In the genomic region with DNA sequence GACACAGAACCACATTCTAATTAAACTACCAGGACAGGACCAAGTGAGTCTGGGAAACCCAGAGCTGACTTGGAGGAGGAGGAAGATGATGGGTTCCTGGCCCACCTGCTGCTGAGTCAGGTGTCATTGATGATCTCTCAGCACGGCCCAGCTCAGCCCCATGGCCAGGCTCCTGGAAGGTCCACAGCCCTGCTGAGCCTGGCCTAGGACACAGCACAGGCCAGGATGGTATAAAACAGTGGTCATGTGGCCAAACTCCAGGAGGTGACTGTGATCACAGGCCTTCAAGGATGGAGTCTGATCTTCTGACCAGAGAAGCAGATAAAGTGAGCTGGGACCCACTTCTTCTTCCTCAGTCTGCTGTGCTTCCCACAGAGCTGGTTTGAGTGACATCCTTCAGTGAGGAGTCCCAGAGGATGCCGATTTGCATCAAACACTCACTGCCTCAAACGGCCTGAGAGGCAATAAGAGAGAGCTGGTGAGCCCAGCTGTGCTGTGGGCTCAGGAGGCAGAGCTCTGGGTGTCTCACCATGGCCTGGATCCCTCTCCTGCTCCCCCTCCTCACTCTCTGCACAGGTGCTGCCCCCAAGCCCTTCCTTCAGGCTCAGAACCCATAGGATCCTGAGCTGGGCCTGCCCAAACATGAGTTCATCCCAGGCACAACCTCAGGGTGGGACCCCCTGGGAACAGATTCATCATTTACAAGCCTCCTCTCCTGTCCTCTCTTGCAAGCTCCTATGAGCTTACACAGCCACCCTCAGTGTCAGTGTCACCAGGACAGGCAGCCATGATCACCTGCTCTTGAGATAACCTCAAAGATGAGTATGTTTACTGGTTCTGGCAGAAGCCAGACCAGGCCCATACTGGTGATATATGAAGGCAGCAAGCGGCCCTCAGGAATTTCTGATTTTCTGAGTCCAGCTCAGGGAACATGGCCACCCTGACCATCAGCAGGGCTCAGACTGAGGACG, we compare ENCODE assay signal across 29 cellular contexts. TPM values are rescaled to one million over a fixed set of nuclear protein-coding genes. Genes with fewer than 3 reads are reported as not detected.
DNase-seq lines count a peak whose midpoint lies in the region; ATAC-seq, FAIRE-seq and TF ChIP-seq lines count a peak whose summit lies in the region.
"Had no signal": no experiment of that assay in that cellular context is flagged by ENCODE, and none has a peak within 500 bp of the region (broad histone marks: within the 10 kb centered on the region; RNA-seq: fewer than 3 reads in every experiment).

No MANE protein-coding gene starts in this region.

- intact Hi-C loops in cardiac septum (cut with DNase I) = loop anchor here (5.0 kb wide), 1 partner anchor 107 kb away; no protein-coding TSS in a partner anchor

- H2AFZ ChIP-seq in SU-DHL-6 (ENCODE audit: low read depth, low read length, severe bottlenecking) = no peak overlapping the region

- no peaks in the 10 kb centered on the region for H3K79me2 ChIP-seq in SU-DHL-6 (ENCODE audit: insufficient read depth, low read length)

- no peak for DNase-seq in GM12891 (ENCODE audit: insufficient read length, low spot score)
- no peak for DNase-seq in memory B cell (ENCODE audit: low spot score in 2 of 2)
- no peak for DNase-seq in osteocyte (ENCODE audit: extremely low spot score, unreplicated experiment)
- no peak for DNase-seq in cardiac septum (ENCODE audit: low spot score)
- no peak for DNase-seq in activated CD8-positive, alpha-beta memory T cell treated with anti-CD3 and anti-CD28 coated beads, Interleukin-2, amount 10 ng/mL, durations not matched to agents 7 days and 5 days
- DNase-seq: activated naive CD4-positive, alpha-beta T cell treated with Interleukin-2 at 50 U/mL for 16 hours; activated T-cell treated with anti-CD3 and anti-CD28 coated beads, Interleukin-2, amount 50 U/mL, for 72 hours; adrenal gland; CD4-positive, alpha-beta T cell; effector memory CD4-positive, alpha-beta T cell; foreskin melanocyte; HCEC 1CT; IMR-90; left colon; mesenchymal stem cell; NCI-H1436; NCI-H524 treated with DMSO at 0.1 percent for 48 hours; stimulated activated CD4-positive, alpha-beta T cell treated with anti-CD3 and anti-CD28 coated beads, Interleukin-2, amount 100 ng/mL, for 24 hours had no signal

- no peaks in the 10 kb centered on the region for H4K20me1 ChIP-seq in BLaER1 treated with 17β-estradiol and CSF1 and Interleukin-3, amounts not matched to agents 10 nM and 100 nM
- no peaks in the 10 kb centered on the region for H4K20me1 ChIP-seq in SU-DHL-6 (ENCODE audit: low read depth, low read length)

- peak overlapping the region in 5 of 11 experiments; percentile 7 to 42 (median 23); a peak in 6 of 22 replicates for H3K9ac ChIP-seq in BLaER1 treated with 17β-estradiol and CSF1 and Interleukin-3, amounts not matched to agents 10 nM and 100 nM
- peak overlapping the region; percentile 47 for H3K9ac ChIP-seq in SU-DHL-6 (ENCODE audit: low read length)

- H3K4me1 Mint-ChIP-seq in memory B cell = peaks cover 21% of the 10 kb centered on the region
- no peaks in the 10 kb centered on the region for H3K4me1 Mint-ChIP-seq in osteocyte (ENCODE audit: unreplicated experiment)
- H3K4me1 Mint-ChIP-seq in activated CD8-positive, alpha-beta memory T cell treated with anti-CD3 and anti-CD28 coated beads, Interleukin-2, amount 10 ng/mL, durations not matched to agents 7 days and 5 days = peaks cover 5% of the 10 kb centered on the region

- H3K27me3 ChIP-seq in BLaER1 treated with 17β-estradiol and CSF1 and Interleukin-3, amounts not matched to agents 10 nM and 100 nM = no peaks in the 10 kb centered on the region
- no peaks in the 10 kb centered on the region for H3K27me3 ChIP-seq in SU-DHL-6 (ENCODE audit: low read length)
- H3K27me3 ChIP-seq: adrenal gland had no signal

- peak; percentile 79 for FAIRE-seq in GM12891 (lab: Jason Lieb, UNC)
- FAIRE-seq: colon, pancreas had no signal

- no peaks in the 10 kb centered on the region for H3K9me3 Mint-ChIP-seq in memory B cell
- no peaks in the 10 kb centered on the region for H3K9me3 Mint-ChIP-seq in osteocyte (ENCODE audit: unreplicated experiment)
- H3K9me3 Mint-ChIP-seq in activated CD8-positive, alpha-beta memory T cell treated with anti-CD3 and anti-CD28 coated beads, Interleukin-2, amount 10 ng/mL, durations not matched to agents 7 days and 5 days (ENCODE audit: low read depth) = no peaks in the 10 kb centered on the region
- H3K9me3 Mint-ChIP-seq: activated T-cell treated with anti-CD3 and anti-CD28 coated beads, Interleukin-2, amount 50 U/mL, for 72 hours; CD4-positive, alpha-beta T cell had no signal

- TF ChIP-seq POLR2A in GM12891 (IDR thresholded peaks at IDR 0.05; ENCODE audit: low read depth, low read length) = no peak

- peaks cover 13% of the 10 kb centered on the region for H3F3A ChIP-seq in SU-DHL-6 (ENCODE audit: insufficient read depth)

- peaks cover 0 to 23% (median 15%) of the 10 kb centered on the region in 11 experiments; a peak in 12 of 22 replicates for H3K9me3 ChIP-seq in BLaER1 treated with 17β-estradiol and CSF1 and Interleukin-3, amounts not matched to agents 10 nM and 100 nM (replicated peaks in 1 of 11)
- no peaks in the 10 kb centered on the region for H3K9me3 ChIP-seq in SU-DHL-6 (ENCODE audit: insufficient read depth, low read length)
- H3K9me3 ChIP-seq: adrenal gland, pancreas, SJSA1, thoracic aorta had no signal

- H3K36me3 Mint-ChIP-seq in memory B cell (no peaks in the 10 kb centered on the region), osteocyte (ENCODE audit: unreplicated experiment) (no peaks in the 10 kb centered on the region)
- H3K36me3 Mint-ChIP-seq in activated CD8-positive, alpha-beta memory T cell treated with anti-CD3 and anti-CD28 coated beads, Interleukin-2, amount 10 ng/mL, durations not matched to agents 7 days and 5 days = no peaks in the 10 kb centered on the region

- TF ChIP-seq CTCF in SU-DHL-6 (IDR thresholded peaks at IDR 0.05; ENCODE audit: insufficient read depth, low read length, poor library complexity, severe bottlenecking) (no peak), osteocyte (IDR thresholded peaks at IDR 0.05) (no peak)

- H3K27ac Mint-ChIP-seq in memory B cell (peak overlapping the region; percentile 45), osteocyte (ENCODE audit: unreplicated experiment) (no peak overlapping the region)
- H3K27ac Mint-ChIP-seq in activated CD8-positive, alpha-beta memory T cell treated with anti-CD3 and anti-CD28 coated beads, Interleukin-2, amount 10 ng/mL, durations not matched to agents 7 days and 5 days = no peak overlapping the region
- H3K27ac Mint-ChIP-seq: activated T-cell treated with anti-CD3 and anti-CD28 coated beads, Interleukin-2, amount 50 U/mL, for 72 hours; CD4-positive, alpha-beta T cell had no signal

- peak overlapping the region in 9 of 11 experiments; percentile 25 to 87 (median 71); a peak in 17 of 22 replicates for H3K4me2 ChIP-seq in BLaER1 treated with 17β-estradiol and CSF1 and Interleukin-3, amounts not matched to agents 10 nM and 100 nM
- H3K4me2 ChIP-seq in SU-DHL-6 (ENCODE audit: low read depth, low read length, poor library complexity, severe bottlenecking) = peak overlapping the region; percentile 35
- H3K4me2 ChIP-seq: smooth muscle cell had no signal

- ATAC-seq in memory B cell (ENCODE audit: low read depth) (peak; percentile 78), GM21515 (IDR thresholded peaks at IDR 0.05; ENCODE audit: unreplicated experiment) (no peak)
- no peak for ATAC-seq in activated CD8-positive, alpha-beta memory T cell treated with anti-CD3 and anti-CD28 coated beads, Interleukin-2, amount 10 ng/mL, durations not matched to agents 7 days and 5 days
- ATAC-seq: activated T-cell treated with anti-CD3 and anti-CD28 coated beads, Interleukin-2, amount 50 U/mL, for 72 hours; esophagus mucosa; left colon; pancreas had no signal

- H3K4me1 ChIP-seq in BLaER1 treated with 17β-estradiol and CSF1 and Interleukin-3, amounts not matched to agents 10 nM and 100 nM = peaks cover 20 to 80% (median 60%) of the 10 kb centered on the region in 10 experiments
- H3K4me1 ChIP-seq: adrenal gland, pancreas, SJSA1 had no signal

- H3K27me3 Mint-ChIP-seq in memory B cell (peaks cover 9% of the 10 kb centered on the region), osteocyte (ENCODE audit: unreplicated experiment) (peaks cover 36% of the 10 kb centered on the region)
- peaks cover 33% of the 10 kb centered on the region for H3K27me3 Mint-ChIP-seq in activated CD8-positive, alpha-beta memory T cell treated with anti-CD3 and anti-CD28 coated beads, Interleukin-2, amount 10 ng/mL, durations not matched to agents 7 days and 5 days
- H3K27me3 Mint-ChIP-seq: CD4-positive, alpha-beta T cell had no signal

- H3K27ac ChIP-seq in BLaER1 treated with 17β-estradiol and CSF1 and Interleukin-3, amounts not matched to agents 10 nM and 100 nM = peak overlapping the region in 7 of 11 experiments; percentile 6 to 58 (median 42); a peak in 9 of 22 replicates
- H3K27ac ChIP-seq in SU-DHL-6 (ENCODE audit: low read depth, low read length) = peak overlapping the region; percentile 65
- H3K27ac ChIP-seq: adrenal gland, pancreas, SJSA1, thoracic aorta had no signal

- CTCF ChIA-PET in activated CD8-positive, alpha-beta memory T cell treated with anti-CD3 and anti-CD28 coated beads, Interleukin-2, amount 10 ng/mL, durations not matched to agents 7 days and 5 days (lab: Charles Lee) = interaction anchor here (0.7 to 15.3 kb wide), 23 partner anchors 8 to 116 kb away, joined by 3 to 392 read pairs (median 7); partner anchors contain the start of gene IGLL5

- no peak overlapping the region for H3K4me3 Mint-ChIP-seq in memory B cell
- no peak overlapping the region for H3K4me3 Mint-ChIP-seq in osteocyte (ENCODE audit: unreplicated experiment)
- no peak overlapping the region for H3K4me3 Mint-ChIP-seq in activated CD8-positive, alpha-beta memory T cell treated with anti-CD3 and anti-CD28 coated beads, Interleukin-2, amount 10 ng/mL, durations not matched to agents 7 days and 5 days
- H3K4me3 Mint-ChIP-seq: activated T-cell treated with anti-CD3 and anti-CD28 coated beads, Interleukin-2, amount 50 U/mL, for 72 hours; CD4-positive, alpha-beta T cell had no signal

- no peaks in the 10 kb centered on the region for H3K9me2 ChIP-seq in SU-DHL-6 (replicated peaks; ENCODE audit: insufficient read depth, low read length)

- H3K36me3 ChIP-seq in BLaER1 treated with 17β-estradiol and CSF1 and Interleukin-3, amounts not matched to agents 10 nM and 100 nM = no peaks in the 10 kb centered on the region
- H3K36me3 ChIP-seq in SU-DHL-6 (ENCODE audit: low read length) = no peaks in the 10 kb centered on the region
- H3K36me3 ChIP-seq: adrenal gland, pancreas, SJSA1, thoracic aorta had no signal

- H3K4me3 ChIP-seq in BLaER1 treated with 17β-estradiol and CSF1 and Interleukin-3, amounts not matched to agents 10 nM and 100 nM = no peak overlapping the region
- no peak overlapping the region for H3K4me3 ChIP-seq in SU-DHL-6 (ENCODE audit: insufficient read depth, low read length, poor library complexity, severe bottlenecking)
- H3K4me3 ChIP-seq: adrenal gland, pancreas, SJSA1, smooth muscle cell, thoracic aorta had no signal

TF ChIP-seq in GM12891, 5 proteins besides CTCF, POLR2A, EP300 and RAD21 (continues in another document):
- no peak for TF ChIP-seq SPI1 (IDR thresholded peaks at IDR 0.05; ENCODE audit: low read depth, low read length)
- no peak for TF ChIP-seq TAF1 (IDR thresholded peaks at IDR 0.05; ENCODE audit: low read depth, low read length)

RNA-seq across cellular contexts. Expression of gene IGLL5, which starts 37.7 kb away (rescaled TPM):
- polyA plus RNA-seq in GM12891 (2012; ENCODE audit: low read depth, missing spikeins) = 28.1 TPM
- not detected in 2 replicates for total RNA-seq in osteocyte
- total RNA-seq in cardiac septum = not detected
- total RNA-seq in activated CD8-positive, alpha-beta memory T cell treated with anti-CD3 and anti-CD28 coated beads, Interleukin-2, amount 10 ng/mL, durations not matched to agents 7 days and 5 days = not detected
- total RNA-seq: activated T-cell treated with anti-CD3 and anti-CD28 coated beads, Interleukin-2, amount 50 U/mL, for 72 hours; CD4-positive, alpha-beta T cell; IMR-90; M059J; SJSA1; smooth muscle cell; T-helper 1 cell treated with Interleukin-12 subunit alpha and Interleukin-12 subunit beta and Interleukin-4 antibody, amounts not matched to agents 30 ng/mL and 1 ng/mL, for 36 hours had no signal
- polyA plus RNA-seq: IMR-90, smooth muscle cell had no signal
